Comparison of ENCODE assay signal across 8 cellular contexts in genomic region chr2:37623971-37624897, GRCh38.
A peak's percentile ranks its signal among the peaks of the same experiment; 100 is the strongest.
DNase-seq lines count a peak whose midpoint lies in the region; ATAC-seq lines count a peak whose summit lies in the region.

No MANE protein-coding gene starts in this region.

- peaks cover 5% of the 10 kb centered on the region for H3K36me3 Mint-ChIP-seq in activated naive CD4-positive, alpha-beta T cell treated with anti-CD3 and anti-CD28 coated beads, Interleukin-2, amount 50 U/mL, for 24 hours
- H3K36me3 Mint-ChIP-seq in stimulated activated naive CD8-positive, alpha-beta T cell treated with anti-CD3 and anti-CD28 coated beads, Interleukin-15, Interleukin-2, amounts not matched to agents 100 ng/mL and 50 ng/mL, for 24 hours (ENCODE audit: low read depth), result no peaks in the 10 kb centered on the region

- peaks cover 13% of the 10 kb centered on the region for H3K9me3 Mint-ChIP-seq in activated naive CD4-positive, alpha-beta T cell treated with anti-CD3 and anti-CD28 coated beads, Interleukin-2, amount 50 U/mL, for 24 hours
- peaks cover 4% of the 10 kb centered on the region for H3K9me3 Mint-ChIP-seq in stimulated activated naive CD8-positive, alpha-beta T cell treated with anti-CD3 and anti-CD28 coated beads, Interleukin-15, Interleukin-2, amounts not matched to agents 100 ng/mL and 50 ng/mL, for 24 hours

- H3K27ac Mint-ChIP-seq in activated naive CD4-positive, alpha-beta T cell treated with anti-CD3 and anti-CD28 coated beads, Interleukin-2, amount 50 U/mL, for 24 hours, result peak overlapping the region; percentile 90
- peak overlapping the region; percentile 87 for H3K27ac Mint-ChIP-seq in stimulated activated naive CD8-positive, alpha-beta T cell treated with anti-CD3 and anti-CD28 coated beads, Interleukin-15, Interleukin-2, amounts not matched to agents 100 ng/mL and 50 ng/mL, for 24 hours

- peak; percentile 88 for DNase-seq in DMS79 treated with DMSO at 0.1 percent for 48 hours (lab: John Stamatoyannopoulos, UW)
- no peak for DNase-seq in kidney glomerular epithelial cell (lab: John Stamatoyannopoulos, UW)
- DNase-seq in HuH-7 (ENCODE audit: low spot score), result no peak
- no peak for DNase-seq in epidermal melanocyte (ENCODE audit: insufficient read length, low spot score)

- H3K27me3 Mint-ChIP-seq in activated naive CD4-positive, alpha-beta T cell treated with anti-CD3 and anti-CD28 coated beads, Interleukin-2, amount 50 U/mL, for 24 hours, result no peaks in the 10 kb centered on the region
- no peaks in the 10 kb centered on the region for H3K27me3 Mint-ChIP-seq in stimulated activated naive CD8-positive, alpha-beta T cell treated with anti-CD3 and anti-CD28 coated beads, Interleukin-15, Interleukin-2, amounts not matched to agents 100 ng/mL and 50 ng/mL, for 24 hours

- peaks cover 57% of the 10 kb centered on the region for H3K4me1 Mint-ChIP-seq in activated naive CD4-positive, alpha-beta T cell treated with anti-CD3 and anti-CD28 coated beads, Interleukin-2, amount 50 U/mL, for 24 hours
- H3K4me1 Mint-ChIP-seq in stimulated activated naive CD8-positive, alpha-beta T cell treated with anti-CD3 and anti-CD28 coated beads, Interleukin-15, Interleukin-2, amounts not matched to agents 100 ng/mL and 50 ng/mL, for 24 hours (ENCODE audit: low read depth), result peaks cover 96% of the 10 kb centered on the region

- peak overlapping the region; percentile 81 for H3K4me3 Mint-ChIP-seq in activated naive CD4-positive, alpha-beta T cell treated with anti-CD3 and anti-CD28 coated beads, Interleukin-2, amount 50 U/mL, for 24 hours
- peak overlapping the region; percentile 66 for H3K4me3 Mint-ChIP-seq in stimulated activated naive CD8-positive, alpha-beta T cell treated with anti-CD3 and anti-CD28 coated beads, Interleukin-15, Interleukin-2, amounts not matched to agents 100 ng/mL and 50 ng/mL, for 24 hours

- ATAC-seq in GM19324 (IDR thresholded peaks at IDR 0.05; ENCODE audit: low FRiP score, unreplicated experiment), result peak; percentile 60
- peak; percentile 82 for ATAC-seq in HG03159 (IDR thresholded peaks at IDR 0.05; ENCODE audit: unreplicated experiment)
